ENCODE assay signal across 10 cellular contexts in genomic region chr5:159337291-159337974, GRCh38. TPM values are rescaled to one million over a fixed set of nuclear protein-coding genes. Genes with fewer than 3 reads are reported as not detected.
DNase-seq lines count a peak whose midpoint lies in the region; ATAC-seq and TF ChIP-seq lines count a peak whose summit lies in the region.
"Had no signal": no experiment of that assay in that cellular context is flagged by ENCODE, and none has a peak within 500 bp of the region (broad histone marks: within the 10 kb centered on the region; RNA-seq: fewer than 3 reads in every experiment).

No MANE protein-coding gene starts in this region.

- DNase-seq in AG09309 (ENCODE audit: low read depth), result peak; percentile 48
- DNase-seq in LoVo (ENCODE audit: low spot score), result peak; percentile 43
- peak; percentile 24 to 28 for DNase-seq in activated CD4-positive, alpha-beta T cell treated with anti-CD3 and anti-CD28 coated beads, Interleukin-2, amount 50 U/mL, for 4 hours
- DNase-seq in fibroblast of mammary gland (ENCODE audit: low read depth), result peak; percentile 53
- no peak for DNase-seq in HPDE6-E6E7 (ENCODE audit: extremely low spot score)
- DNase-seq in NCI-H2029 treated with DMSO at 0.1 percent for 48 hours (lab: John Stamatoyannopoulos, UW), result no peak
- no peak for DNase-seq in ureter (ENCODE audit: low spot score)

- no peak overlapping the region for H3K4me3 ChIP-seq in AG09309 (ENCODE audit: control insufficient read depth, low read depth, low read length)
- H3K4me3 ChIP-seq in fibroblast of mammary gland (ENCODE audit: control insufficient read depth, low read depth, low read length), result no peak overlapping the region
- H3K4me3 ChIP-seq: skin epidermis had no signal

- TF ChIP-seq CTCF in AG09309 (IDR thresholded peaks at IDR 0.05; ENCODE audit: control insufficient read depth, insufficient read depth, low read depth, low read length, missing control alignments), result no peak
- TF ChIP-seq CTCF in fibroblast of mammary gland (conservative IDR thresholded peaks at IDR 0.05; ENCODE audit: control insufficient read depth, insufficient read depth, low read depth, low read length), result no peak

- ATAC-seq in GM18868 (IDR thresholded peaks at IDR 0.05; ENCODE audit: unreplicated experiment), result no peak
- ATAC-seq: HepG2 had no signal

RNA-seq across cellular contexts. Expression of gene IL12B, which starts 7.1 kb away (rescaled TPM):
- total RNA-seq in ureter, result not detected
- total RNA-seq: HepG2 had no signal

Comparison
In these comparisons a context has a peak if more than half of its experiments do, and no peak if none do; other contexts are left out.
1. DNase-seq: peak in AG09309 (single experiment), LoVo (single experiment), activated CD4-positive, alpha-beta T cell treated with anti-CD3 and anti-CD28 coated beads, Interleukin-2, amount 50 U/mL, for 4 hours (2 of 2) and fibroblast of mammary gland (single experiment); none in HPDE6-E6E7 (single experiment), NCI-H2029 treated with DMSO at 0.1 percent for 48 hours (single experiment) and ureter (single experiment).